Comparison of ENCODE assay signal across 18 cellular contexts in genomic region chr9:121447341-121447834, GRCh38.
DNase-seq lines count a peak whose midpoint lies in the region; ATAC-seq and TF ChIP-seq lines count a peak whose summit lies in the region.
"Had no signal": no experiment of that assay in that cellular context is flagged by ENCODE, and none has a peak within 500 bp of the region (broad histone marks: within the 10 kb centered on the region; RNA-seq: fewer than 3 reads in every experiment).

No MANE protein-coding gene starts in this region.

- H3K9ac ChIP-seq in adipocyte (ENCODE audit: low read length) = no peak overlapping the region

- H3K9me3 ChIP-seq in adipocyte (ENCODE audit: control insufficient read depth, low read length) = no peaks in the 10 kb centered on the region
- H3K9me3 ChIP-seq: prostate gland had no signal

- TF ChIP-seq CTCF in AG10803 (conservative IDR thresholded peaks at IDR 0.05; ENCODE audit: low read length) = no peak

- DNase-seq in AG10803 (ENCODE audit: low read depth) (peak; percentile 89), HK-2 (ENCODE audit: unreplicated experiment) (peak; percentile 24), adipocyte (ENCODE audit: low read depth) (peak; percentile 32), islet precursor cell (peak; percentile 22), DMS114 treated with DMSO at 0.1 percent for 48 hours (lab: John Stamatoyannopoulos, UW; ENCODE audit: unreplicated experiment) (no peak), NCI-H146 treated with DMSO at 0.1 percent for 48 hours (lab: John Stamatoyannopoulos, UW; ENCODE audit: unreplicated experiment) (no peak), HPDE6-E6E7 (ENCODE audit: extremely low spot score) (no peak)
- DNase-seq: anterior cingulate cortex; CD8-positive, alpha-beta memory T cell; effector memory CD8-positive, alpha-beta T cell; NCI-H1436 treated with DMSO at 0.1 percent for 48 hours; NCI-H774; SHP77 treated with DMSO at 0.1 percent for 48 hours; stimulated activated CD4-positive, alpha-beta T cell treated with anti-CD3 and anti-CD28 coated beads, Interleukin-4, amount 100 ng/mL, for 24 hours; stimulated activated naive CD4-positive, alpha-beta T cell treated with Interleukin-2 at 50 U/mL for 16 hours had no signal

- H3K4me3 ChIP-seq in AG10803 (ENCODE audit: low read length) (no peak overlapping the region), adipocyte (ENCODE audit: low read length) (no peak overlapping the region)
- H3K4me3 ChIP-seq: lung, prostate gland had no signal

- ATAC-seq in GM21390 (IDR thresholded peaks at IDR 0.05; ENCODE audit: unreplicated experiment) = no peak
- ATAC-seq: effector memory CD8-positive, alpha-beta T cell had no signal

- peaks cover 51% of the 10 kb centered on the region for H3K27me3 ChIP-seq in adipocyte (replicated peaks; ENCODE audit: control insufficient read depth, insufficient read depth, low read length)

- no peaks in the 10 kb centered on the region for H3K4me1 ChIP-seq in adipocyte (ENCODE audit: control insufficient read depth, insufficient read depth, low read length)

- H3K36me3 ChIP-seq in adipocyte (ENCODE audit: control insufficient read depth, insufficient read depth, low read length, severe bottlenecking) = no peaks in the 10 kb centered on the region
- H3K36me3 ChIP-seq: prostate gland had no signal

Comparison
In these comparisons a context has a peak if more than half of its experiments do, and no peak if none do; other contexts are left out.
1. DNase-seq: peak in AG10803 (single experiment), HK-2 (single experiment), adipocyte (single experiment) and islet precursor cell (single experiment); none in DMS114 treated with DMSO at 0.1 percent for 48 hours (single experiment), NCI-H146 treated with DMSO at 0.1 percent for 48 hours (single experiment) and HPDE6-E6E7 (single experiment).